31 cellular contexts compared by ENCODE assay signal in genomic region chr1:222098382-222098781, GRCh38.
"Had no signal": no experiment of that assay in that cellular context is flagged by ENCODE, and none has a peak within 500 bp of the region (broad histone marks: within the 10 kb centered on the region; RNA-seq: fewer than 3 reads in every experiment).

No MANE protein-coding gene starts in this region.

- DNase-seq: activated CD4-positive, alpha-beta T cell treated with anti-CD3 and anti-CD28 coated beads for 1 hour; activated CD4-positive, alpha-beta T cell treated with anti-CD3 and anti-CD28 coated beads for 4 hours; activated CD4-positive, alpha-beta T cell treated with anti-CD3 and anti-CD28 coated beads, Interleukin-2, amount 50 U/mL, for 1 hour; activated CD4-positive, alpha-beta T cell treated with anti-CD3 and anti-CD28 coated beads, Interleukin-2, amount 50 U/mL, for 48 hours; activated CD8-positive, alpha-beta memory T cell treated with anti-CD3 and anti-CD28 coated beads, Interleukin-2, amount 10 ng/mL, durations not matched to agents 7 days and 5 days; activated CD8-positive, alpha-beta memory T cell treated with anti-CD3 and anti-CD28 coated beads, Interleukin-2, amount 50 U/mL, for 4 hours; activated CD8-positive, alpha-beta T cell treated with anti-CD3 and anti-CD28 coated beads, Interleukin-2, amount 10 ng/mL, durations not matched to agents 7 days and 5 days; activated effector memory CD4-positive, alpha-beta T cell treated with anti-CD3 and anti-CD28 coated beads, Interleukin-2, amount 50 U/mL, for 16 hours; activated naive CD4-positive, alpha-beta T cell; activated naive CD4-positive, alpha-beta T cell treated with anti-CD3 and anti-CD28 coated beads, Interleukin-2, amount 10 ng/mL, durations not matched to agents 7 days and 5 days; activated naive CD8-positive, alpha-beta T cell treated with anti-CD3 and anti-CD28 coated beads, Interleukin-2, amount 10 ng/mL, durations not matched to agents 7 days and 5 days; activated T-cell treated with anti-CD3 and anti-CD28 coated beads, Interleukin-2, amount 50 U/mL, for 1 hour; activated T-cell treated with anti-CD3 and anti-CD28 coated beads, Interleukin-2, amount 50 U/mL, for 48 hours; central memory CD4-positive, alpha-beta T cell; cerebellar nuclear complex; dorsolateral prefrontal cortex; effector memory CD4-positive, alpha-beta T cell; endodermal cell; esophagus squamous epithelium; foreskin melanocyte; heart right ventricle; T-helper 2 cell had no signal

- H3K4me3 ChIP-seq: ascending aorta, breast epithelium, cardiac muscle cell, colonic mucosa, dorsolateral prefrontal cortex, esophagus squamous epithelium, gastroesophageal sphincter, heart right ventricle had no signal

- H3K36me3 ChIP-seq: ascending aorta, breast epithelium, cardiac muscle cell, colonic mucosa, esophagus squamous epithelium, gastroesophageal sphincter, heart right ventricle had no signal

- H3K4me1 ChIP-seq: ascending aorta, breast epithelium, colonic mucosa, gastroesophageal sphincter had no signal

- H3K9me3 ChIP-seq: ascending aorta, breast epithelium, colonic mucosa, esophagus squamous epithelium, gastroesophageal sphincter, heart right ventricle had no signal

- ATAC-seq: activated CD8-positive, alpha-beta memory T cell treated with anti-CD3 and anti-CD28 coated beads, Interleukin-2, amount 10 ng/mL, durations not matched to agents 7 days and 5 days; activated CD8-positive, alpha-beta T cell treated with anti-CD3 and anti-CD28 coated beads, Interleukin-2, amount 10 ng/mL, durations not matched to agents 7 days and 5 days; activated naive CD4-positive, alpha-beta T cell treated with anti-CD3 and anti-CD28 coated beads, Interleukin-2, amount 50 U/mL, for 72 hours; gastroesophageal sphincter; heart right ventricle; WTC11 had no signal

- H3K27ac ChIP-seq: ascending aorta, breast epithelium, cardiac muscle cell, colonic mucosa, gastroesophageal sphincter, heart right ventricle, VCaP had no signal

- FAIRE-seq: TTC549 had no signal

- H3K27me3 ChIP-seq: ascending aorta, breast epithelium, cardiac muscle cell, colonic mucosa, esophagus squamous epithelium, gastroesophageal sphincter had no signal
